ENCODE assay signal across 9 cellular contexts in the genomic region with DNA sequence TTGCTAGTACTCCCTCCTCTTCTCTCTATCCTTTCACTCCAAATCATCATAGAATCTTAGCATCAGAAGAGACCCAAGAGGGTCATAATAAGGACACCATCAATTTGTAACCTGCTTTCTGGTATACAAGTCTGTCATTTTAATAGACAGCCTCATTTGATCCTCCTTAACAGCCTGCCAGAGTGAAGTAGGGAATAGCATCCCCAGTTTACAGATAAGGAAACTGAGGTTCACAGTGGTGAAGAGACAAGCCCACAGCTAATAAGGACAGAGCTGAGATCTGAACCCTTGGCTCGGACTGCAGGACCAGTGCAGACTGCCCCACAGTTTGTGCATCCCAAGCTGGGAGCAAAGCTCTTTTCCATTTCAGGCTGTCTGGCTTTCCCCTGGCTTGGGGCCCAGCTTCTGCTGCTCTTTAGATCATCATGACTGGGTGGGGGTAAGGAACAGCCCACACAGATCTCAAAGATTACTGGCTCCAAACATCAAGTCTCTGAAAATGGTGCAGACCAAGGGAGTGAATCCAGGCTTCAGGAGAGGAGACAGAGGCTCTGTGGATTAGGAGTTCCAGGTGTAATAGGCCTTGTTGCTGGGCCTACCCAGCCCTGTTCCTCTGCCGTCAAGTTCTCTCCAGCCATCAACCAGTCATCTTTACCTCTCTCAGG. TPM values are rescaled to one million over a fixed set of nuclear protein-coding genes. Genes with fewer than 3 reads are reported as not detected.
A peak's percentile ranks its signal among the peaks of the same experiment; 100 is the strongest.
DNase-seq lines count a peak whose midpoint lies in the region; FAIRE-seq and TF ChIP-seq lines count a peak whose summit lies in the region.
"Had no signal": no experiment of that assay in that cellular context is flagged by ENCODE, and none has a peak within 500 bp of the region (broad histone marks: within the 10 kb centered on the region; RNA-seq: fewer than 3 reads in every experiment).

No MANE protein-coding gene starts in this region.

- no peak overlapping the region for H3K9ac ChIP-seq in kidney (ENCODE audit: low read length in 2 of 2)

- no peaks in the 10 kb centered on the region for H3K36me3 ChIP-seq in MG63
- H3K36me3 ChIP-seq in kidney (ENCODE audit: control insufficient read depth in 1 of 2, insufficient read depth in 2 of 2, low read length in 2 of 2), result no peaks in the 10 kb centered on the region
- no peaks in the 10 kb centered on the region for H3K36me3 ChIP-seq in suprapubic skin

- TF ChIP-seq EP300 in suprapubic skin (IDR thresholded peaks at IDR 0.05), result no peak

- DNase-seq in MG63, result peak; percentile 64
- peak; percentile 49 to 63 for DNase-seq in cardiac fibroblast (ENCODE audit: low read depth in 2 of 2)
- peak; percentile 87 for DNase-seq in kidney
- DNase-seq in suprapubic skin (ENCODE audit: low spot score in 2 of 2), result peak; percentile 26 to 65
- no peak for DNase-seq in DMS53 treated with DMSO at 0.1 percent for 48 hours (lab: John Stamatoyannopoulos, UW; ENCODE audit: unreplicated experiment)
- DNase-seq in dermis blood vessel endothelial cell, result no peak
- DNase-seq in activated CD4-positive, alpha-beta T cell treated with anti-CD3 and anti-CD28 coated beads for 1 hour, result no peak
- DNase-seq: T-helper 1 cell had no signal

- H3K27me3 ChIP-seq in MG63 (no peaks in the 10 kb centered on the region), suprapubic skin (no peaks in the 10 kb centered on the region)
- H3K27me3 ChIP-seq: body of pancreas had no signal

- no peak for TF ChIP-seq POLR2A in suprapubic skin (IDR thresholded peaks at IDR 0.05)

- WGBS in suprapubic skin, result 39% methylated on average over 2 of the region's 2 CpGs

- no peak for TF ChIP-seq CTCF in cardiac fibroblast (IDR thresholded peaks at IDR 0.05; ENCODE audit: low read depth, low read length)
- no peak for TF ChIP-seq CTCF in kidney (IDR thresholded peaks at IDR 0.05; ENCODE audit: borderline replicate concordance, extremely low read depth, insufficient read depth)
- TF ChIP-seq CTCF in suprapubic skin (IDR thresholded peaks at IDR 0.05), result no peak

- H3K4me1 ChIP-seq in kidney (ENCODE audit: control insufficient read depth in 1 of 2, insufficient read depth in 1 of 2, low read depth in 1 of 2, low read length in 2 of 2), result peaks cover 4 to 8% of the 10 kb centered on the region in 2 donors
- peaks cover 7% of the 10 kb centered on the region for H3K4me1 ChIP-seq in suprapubic skin
- H3K4me1 ChIP-seq: body of pancreas had no signal

- intact Hi-C loops in kidney (cut with DNase I), result no loop called here

- H3K9me3 ChIP-seq in MG63 (no peaks in the 10 kb centered on the region), kidney (ENCODE audit: control insufficient read depth in 1 of 2, low read length in 2 of 2) (no peaks in the 10 kb centered on the region), suprapubic skin (no peaks in the 10 kb centered on the region)
- H3K9me3 ChIP-seq: body of pancreas had no signal

- H3K27ac ChIP-seq in kidney (ENCODE audit: low read depth in 2 of 2, low read length in 2 of 2), result no peak overlapping the region
- H3K27ac ChIP-seq in suprapubic skin, result no peak overlapping the region
- H3K27ac ChIP-seq: body of pancreas had no signal

- no peak overlapping the region for H3K4me3 ChIP-seq in MG63
- no peak overlapping the region for H3K4me3 ChIP-seq in cardiac fibroblast (replicated peaks in 1 of 2; ENCODE audit: low read depth in 2 of 2, low read length in 2 of 2)
- H3K4me3 ChIP-seq in kidney (ENCODE audit: low read length in 2 of 2), result no peak overlapping the region
- H3K4me3 ChIP-seq in suprapubic skin, result no peak overlapping the region
- H3K4me3 ChIP-seq: body of pancreas had no signal

- FAIRE-seq in kidney (lab: Jason Lieb, UNC), result no peak

RNA-seq across cellular contexts. Expression of a gene that starts 10.3 kb away (rescaled TPM):
- 7.9 and 12.4 TPM in 2 replicates for total RNA-seq in MG63 (2014; rRNA removed; shearing (Covaris generic); ENCODE audit: low replicate concordance)
- total RNA-seq in kidney, result 743 TPM
- polyA plus RNA-seq in kidney (ENCODE audit: insufficient read depth, low read depth, low replicate concordance), result 545 TPM
- total RNA-seq in suprapubic skin, result 10 to 100 TPM; 45.0 to 88.8 (median 74.6) TPM
- total RNA-seq in dermis blood vessel endothelial cell, result 375 and 706 TPM in 2 replicates

RNA-seq across cellular contexts. Expression of a gene that starts 15.3 kb away (rescaled TPM):
- total RNA-seq in MG63 (2014; rRNA removed; shearing (Covaris generic); ENCODE audit: low replicate concordance), result 138 and 187 TPM in 2 replicates
- total RNA-seq in kidney (2.7 TPM), suprapubic skin (10 to 100 TPM in 3 of 4 donors, 1 to 10 TPM in 1; 8.1 to 45.2 (median 22.2) TPM), dermis blood vessel endothelial cell (39.3 and 152 TPM in 2 replicates)
- 0.82 TPM for polyA plus RNA-seq in kidney (ENCODE audit: insufficient read depth, low read depth, low replicate concordance)

Comparison
In these comparisons a context has a peak if more than half of its experiments do, and no peak if none do; other contexts are left out.
1. DNase-seq: peak in MG63 (single experiment), cardiac fibroblast (2 of 2), kidney (single experiment) and suprapubic skin (2 of 2); none in DMS53 treated with DMSO at 0.1 percent for 48 hours (single experiment), dermis blood vessel endothelial cell (single experiment) and activated CD4-positive, alpha-beta T cell treated with anti-CD3 and anti-CD28 coated beads for 1 hour (single experiment).